Comparison of ENCODE assay signal across 9 cellular contexts in the genomic region with DNA sequence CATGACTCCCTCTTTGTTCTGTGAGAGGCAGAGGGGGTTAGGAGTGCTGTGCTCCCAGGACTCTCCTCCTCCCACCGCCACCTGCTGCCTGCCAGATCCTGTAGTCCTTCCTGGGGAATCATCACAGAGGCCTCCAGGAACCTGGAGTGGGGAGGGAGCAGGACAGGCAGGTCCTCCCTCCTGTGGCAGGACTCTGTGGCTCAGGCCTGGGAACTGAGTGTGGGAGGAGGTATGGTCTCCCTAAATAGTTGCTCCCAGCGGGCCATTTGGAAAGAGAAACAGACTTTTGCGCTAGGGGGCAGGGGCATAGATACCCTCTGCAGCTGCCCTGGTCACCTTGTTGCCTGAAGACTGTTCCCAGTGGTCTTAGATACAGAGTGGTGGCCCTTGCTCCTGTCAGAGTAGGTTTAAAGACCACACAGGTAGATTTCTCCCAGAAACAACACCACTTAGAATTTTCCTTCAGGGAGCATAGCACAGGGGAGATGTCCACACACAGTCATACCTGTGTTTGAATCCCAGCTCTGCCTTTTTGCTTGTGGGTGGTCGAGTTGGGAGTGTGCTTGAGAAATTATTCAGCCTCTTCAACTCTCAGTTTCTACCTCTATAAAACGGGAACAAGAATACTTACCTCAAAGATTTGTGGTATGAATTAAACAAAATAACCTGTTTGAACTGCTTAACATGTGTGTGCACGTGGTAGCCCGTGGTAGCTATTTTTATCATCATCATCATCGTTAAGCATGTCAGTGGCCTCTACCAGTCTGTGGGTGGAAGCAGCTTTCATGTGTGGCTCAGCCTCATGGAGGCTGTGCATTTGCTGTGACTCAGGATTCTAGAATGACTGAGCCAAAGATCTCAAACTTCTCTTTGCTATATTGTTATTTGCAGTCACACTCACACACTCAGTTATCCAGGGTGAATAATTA. TPM values are rescaled to one million over a fixed set of nuclear protein-coding genes. Genes with fewer than 3 reads are reported as not detected.
DNase-seq lines count a peak whose midpoint lies in the region; ATAC-seq and TF ChIP-seq lines count a peak whose summit lies in the region.
"Had no signal": no experiment of that assay in that cellular context is flagged by ENCODE, and none has a peak within 500 bp of the region (broad histone marks: within the 10 kb centered on the region; RNA-seq: fewer than 3 reads in every experiment).

No MANE protein-coding gene starts in this region.

- peak overlapping the region; percentile 9; the same call in 1 of the 2 replicates for H3K9ac ChIP-seq in IMR-90 (ENCODE audit: low read depth, low read length)

- peaks cover 78% of the 10 kb centered on the region for H3K36me3 Mint-ChIP-seq in activated CD8-positive, alpha-beta T cell treated with anti-CD3 and anti-CD28 coated beads, Interleukin-2, amount 10 ng/mL, durations not matched to agents 7 days and 5 days (ENCODE audit: low read depth)

- in situ Hi-C loops in IMR-90 (cut with MboI; ENCODE audit: low sequenced_read_pairs): no loop called here

- H3K56ac ChIP-seq in IMR-90 (ENCODE audit: extremely low read depth, insufficient read depth, low read length): peak overlapping the region; percentile 65

- peak overlapping the region; percentile 97 for H2AK5ac ChIP-seq in IMR-90 (ENCODE audit: low read depth, low read length)

- no TSS peak for BruUV-seq in IMR-90 (replicated peaks; lab: Mats Ljungman, UMichigan)

- H2BK20ac ChIP-seq in IMR-90 (ENCODE audit: low read depth, low read length): peak overlapping the region; percentile 96

- H4K8ac ChIP-seq in IMR-90 (ENCODE audit: low read depth in 2 of 2, low read length in 2 of 2): peak overlapping the region; percentile 42 to 98

- TF ChIP-seq CTCF in AG09319 (IDR thresholded peaks at IDR 0.05; ENCODE audit: low read depth, low read length) (no peak), IMR-90 (conservative IDR thresholded peaks at IDR 0.05; ENCODE audit: low read depth, low read length) (no peak), esophagus muscularis mucosa (IDR thresholded peaks at IDR 0.05) (no peak)

- TF ChIP-seq POLR2A in IMR-90 (IDR thresholded peaks at IDR 0.05; ENCODE audit: low read depth, low read length) (peak; percentile 36; the same call in 1 of the 2 replicates), esophagus muscularis mucosa (IDR thresholded peaks at IDR 0.05; ENCODE audit: low read depth) (no peak)

- dilution Hi-C loops in IMR-90 (cut with HindIII; ENCODE audit: low sequenced_read_pairs, unreplicated experiment): no loop called here

- peak overlapping the region; percentile 98 for H3K4ac ChIP-seq in IMR-90 (ENCODE audit: low read depth, low read length)

- H3K4me2 ChIP-seq in IMR-90 (ENCODE audit: low read depth, low read length): peak overlapping the region; percentile 22; the same call in 1 of the 2 replicates

- H2AFZ ChIP-seq in IMR-90 (replicated peaks; ENCODE audit: low read length, poor library complexity): peak overlapping the region; percentile 23

- H3K14ac ChIP-seq in IMR-90 (replicated peaks; ENCODE audit: low read depth, low read length): peak overlapping the region; percentile 92

- peak overlapping the region; percentile 75 for H3K18ac ChIP-seq in IMR-90 (ENCODE audit: low read depth, low read length)

- H2BK120ac ChIP-seq in IMR-90 (ENCODE audit: low read depth, low read length): peak overlapping the region; percentile 95

- TF ChIP-seq EP300 in esophagus muscularis mucosa (IDR thresholded peaks at IDR 0.05): no peak

- H3K27me3 ChIP-seq in IMR-90 (ENCODE audit: control insufficient read depth, insufficient read depth, low read length): no peaks in the 10 kb centered on the region
- no peaks in the 10 kb centered on the region for H3K27me3 ChIP-seq in esophagus muscularis mucosa

- CTCF ChIA-PET in IMR-90 (lab: Yijun Ruan, JAX): interaction anchor here (1.0 to 2.2 kb wide), 5 partner anchors 10 to 80 kb away, joined by 3 to 11 read pairs (median 5); a partner anchor contains a TSS
- CTCF ChIA-PET in activated CD8-positive, alpha-beta T cell treated with anti-CD3 and anti-CD28 coated beads, Interleukin-2, amount 10 ng/mL, durations not matched to agents 7 days and 5 days (lab: Charles Lee): interaction anchor here (0.9 to 11.9 kb wide), 14 partner anchors 12 to 274 kb away, joined by 3 to 141 read pairs (median 29); a partner anchor contains a TSS

- ATAC-seq in GM19463 (IDR thresholded peaks at IDR 0.05; ENCODE audit: unreplicated experiment) (peak; percentile 41), IMR-90 (ENCODE audit: low read depth) (peak; percentile 43)
- peak; percentile 57 for ATAC-seq in activated CD8-positive, alpha-beta T cell treated with anti-CD3 and anti-CD28 coated beads, Interleukin-2, amount 10 ng/mL, durations not matched to agents 7 days and 5 days

- H3K4me1 ChIP-seq in IMR-90 (ENCODE audit: control insufficient read depth, insufficient read depth, low read length): peaks cover 51% of the 10 kb centered on the region
- peaks cover 99 to 100% (median 100%) of the 10 kb centered on the region in 4 donors for H3K4me1 ChIP-seq in esophagus muscularis mucosa

- H2AK9ac ChIP-seq in IMR-90 (replicated peaks; ENCODE audit: low read depth, low read length, poor library complexity): peak overlapping the region; percentile 86

- H2BK5ac ChIP-seq in IMR-90 (ENCODE audit: low read depth, low read length, poor library complexity, severe bottlenecking): peak overlapping the region; percentile 94

- POLR2A ChIA-PET in IMR-90 (lab: Charles Lee; ENCODE audit: unreplicated experiment): interaction anchor here (0.6 kb wide), 1 partner anchor 42 kb away, joined by 3 read pairs; no protein-coding TSS in a partner anchor
- POLR2A ChIA-PET in activated CD8-positive, alpha-beta T cell treated with anti-CD3 and anti-CD28 coated beads, Interleukin-2, amount 10 ng/mL, durations not matched to agents 7 days and 5 days (lab: Charles Lee): interaction anchor here (0.9 to 12.1 kb wide), 12 partner anchors 9 to 322 kb away, joined by 3 to 435 read pairs (median 52); a partner anchor contains a TSS

- intact Hi-C loops in IMR-90 (cut with micrococcal nuclease): no loop called here
- intact Hi-C loops in esophagus muscularis mucosa (cut with DNase I): no loop called here

- H3K27ac ChIP-seq in IMR-90 (ENCODE audit: insufficient read depth, low read length) (peak overlapping the region; percentile 63), esophagus muscularis mucosa (replicated peaks in 1 of 4) (peak overlapping the region; percentile 74 to 83 (median 78))

- H4K20me1 ChIP-seq in IMR-90 (ENCODE audit: insufficient read depth, low read length): no peaks in the 10 kb centered on the region

- H4K5ac ChIP-seq in IMR-90 (ENCODE audit: low read depth, low read length): peak overlapping the region; percentile 62

- H3K79me1 ChIP-seq in IMR-90 (ENCODE audit: low read depth in 1 of 2, low read length in 2 of 2): peaks cover 23 to 83% of the 10 kb centered on the region in 2 experiments; a peak in 3 of 4 replicates

- WGBS in IMR-90 (ENCODE audit: extremely low coverage in 2 of 2, insufficient read length in 1 of 2), 2 experiments: no CpG with 5 or more reads among the region's 8 CpGs
- WGBS in esophagus muscularis mucosa: 48% methylated on average over 8 of the region's 8 CpGs

- H3K9me1 ChIP-seq in IMR-90 (ENCODE audit: insufficient read depth, low read length): peaks cover 50% of the 10 kb centered on the region

- H3K27ac Mint-ChIP-seq in activated CD8-positive, alpha-beta T cell treated with anti-CD3 and anti-CD28 coated beads, Interleukin-2, amount 10 ng/mL, durations not matched to agents 7 days and 5 days: peak overlapping the region; percentile 98

- peaks cover 99% of the 10 kb centered on the region for H3K4me1 Mint-ChIP-seq in activated CD8-positive, alpha-beta T cell treated with anti-CD3 and anti-CD28 coated beads, Interleukin-2, amount 10 ng/mL, durations not matched to agents 7 days and 5 days (ENCODE audit: low read depth)

- H2BK15ac ChIP-seq in IMR-90 (ENCODE audit: low read depth, low read length): peak overlapping the region; percentile 92; the same call in 2 of the 3 replicates

- peak overlapping the region; percentile 93 for H3K23ac ChIP-seq in IMR-90 (ENCODE audit: low read depth, low read length)

- no peaks in the 10 kb centered on the region for H3K9me3 Mint-ChIP-seq in activated CD8-positive, alpha-beta T cell treated with anti-CD3 and anti-CD28 coated beads, Interleukin-2, amount 10 ng/mL, durations not matched to agents 7 days and 5 days (ENCODE audit: insufficient read depth)
- H3K9me3 Mint-ChIP-seq: nephron had no signal

- H3K4me3 Mint-ChIP-seq in activated CD8-positive, alpha-beta T cell treated with anti-CD3 and anti-CD28 coated beads, Interleukin-2, amount 10 ng/mL, durations not matched to agents 7 days and 5 days: peak overlapping the region; percentile 74
- H3K4me3 Mint-ChIP-seq: nephron had no signal

- H3K36me3 ChIP-seq in IMR-90 (ENCODE audit: control insufficient read depth, insufficient read depth, low read length) (peaks cover 2% of the 10 kb centered on the region; the same call in 1 of the 2 replicates), esophagus muscularis mucosa (peaks cover 0 to 6% (median 0%) of the 10 kb centered on the region in 4 donors)

- no peak overlapping the region for H3K4me3 ChIP-seq in IMR-90 (ENCODE audit: insufficient read depth, low read depth, low read length)
- H3K4me3 ChIP-seq in esophagus muscularis mucosa: no peak overlapping the region

- peak overlapping the region; percentile 96 for H4K91ac ChIP-seq in IMR-90 (ENCODE audit: insufficient read depth, low read depth, low read length)

- DNase-seq in AG09319 (ENCODE audit: extremely low read depth, low read depth) (peak; percentile 23), IMR-90 (peak; percentile 95), esophagus muscularis mucosa (ENCODE audit: extremely low spot score) (peak; percentile 66), C1 segment of cervical spinal cord (lab: John Stamatoyannopoulos, UW) (no peak), NCI-H774 (lab: John Stamatoyannopoulos, UW) (no peak)
- peak; percentile 78 for DNase-seq in activated CD8-positive, alpha-beta T cell treated with anti-CD3 and anti-CD28 coated beads, Interleukin-2, amount 10 ng/mL, durations not matched to agents 7 days and 5 days
- DNase-seq in stimulated activated CD4-positive, alpha-beta T cell treated with anti-CD3 and anti-CD28 coated beads, Interleukin-12 subunit alpha, Interleukin-12 subunit beta, amount 100 ng/mL, for 48 hours (ENCODE audit: low read depth in 2 of 3, low spot score in 1 of 3): peak in 2 of 3 donors; percentile 58 to 76

- TF ChIP-seq RAD21 in IMR-90 (IDR thresholded peaks at IDR 0.05; ENCODE audit: low read length): 0 out of 2 replicates have a peak, but pooled peaks have one; percentile 5

- no peaks in the 10 kb centered on the region for H3K27me3 Mint-ChIP-seq in activated CD8-positive, alpha-beta T cell treated with anti-CD3 and anti-CD28 coated beads, Interleukin-2, amount 10 ng/mL, durations not matched to agents 7 days and 5 days (ENCODE audit: low read depth)

- no peaks in the 10 kb centered on the region for H3K9me3 ChIP-seq in IMR-90 (ENCODE audit: control insufficient read depth, insufficient read depth, low read length)
- H3K9me3 ChIP-seq in esophagus muscularis mucosa: no peaks in the 10 kb centered on the region

RNA-seq across cellular contexts. Expression of a gene that starts 55.8 kb away (rescaled TPM):
- total RNA-seq in IMR-90 (2012; rRNA removed) (3.6 and 6.1 TPM in 2 replicates), esophagus muscularis mucosa (1 to 10 TPM; 6.2 to 8.8 (median 7.5) TPM)
- polyA plus RNA-seq in IMR-90 (2012; rRNA removed): 6.0 and 7.1 TPM in 2 replicates
- polyA plus RNA-seq in IMR-90 (2012; cell fraction: cytosol; rRNA removed): 1.3 and 4.2 TPM in 2 replicates
- polyA plus RNA-seq in IMR-90 (2012; cell fraction: nucleus; rRNA removed; ENCODE audit: low replicate concordance): 28.5 and 37.6 TPM in 2 replicates
- total RNA-seq in activated CD8-positive, alpha-beta T cell treated with anti-CD3 and anti-CD28 coated beads, Interleukin-2, amount 10 ng/mL, durations not matched to agents 7 days and 5 days: 1 to 10 TPM; 2.2 to 3.5 TPM

Comparison
In these comparisons a context has a peak if more than half of its experiments do, and no peak if none do; other contexts are left out.
1. DNase-seq: peak in AG09319 (single experiment), IMR-90 (single experiment), activated CD8-positive, alpha-beta T cell treated with anti-CD3 and anti-CD28 coated beads, Interleukin-2, amount 10 ng/mL, durations not matched to agents 7 days and 5 days (single experiment), esophagus muscularis mucosa (single experiment) and stimulated activated CD4-positive, alpha-beta T cell treated with anti-CD3 and anti-CD28 coated beads, Interleukin-12 subunit alpha, Interleukin-12 subunit beta, amount 100 ng/mL, for 48 hours (2 of 3); none in C1 segment of cervical spinal cord (0 of 14) and NCI-H774 (single experiment).
2. Peak in every context shown above with its lines, with median percentiles within 50 percentile points of each other: ATAC-seq.